ENCODE assay signal across 11 cellular contexts in the genomic region with DNA sequence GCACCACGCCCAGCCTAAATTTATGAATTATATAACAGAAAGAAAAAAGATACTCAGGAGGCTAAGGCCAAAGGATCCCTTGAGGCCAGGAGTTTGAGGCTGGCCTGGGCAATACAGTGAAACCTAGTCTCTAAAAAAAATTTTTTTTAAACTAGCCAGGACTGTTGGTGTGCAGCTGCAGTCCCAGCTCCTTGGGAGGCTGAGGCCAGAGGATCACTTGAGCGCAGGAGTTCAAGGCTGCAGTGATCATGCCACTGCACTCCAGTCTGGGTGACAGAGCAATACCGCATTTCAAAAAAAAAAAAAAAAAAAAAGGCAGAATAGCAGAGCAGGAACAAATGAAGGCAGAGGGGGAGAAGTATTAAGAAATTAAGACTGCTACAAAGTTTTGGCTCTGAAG.
"Had no signal": no experiment of that assay in that cellular context is flagged by ENCODE, and none has a peak within 500 bp of the region (broad histone marks: within the 10 kb centered on the region; RNA-seq: fewer than 3 reads in every experiment).

No MANE protein-coding gene starts in this region.

- H3K9me3 ChIP-seq: neutrophil, testis had no signal

- H3K9me3 Mint-ChIP-seq: endodermal cell had no signal

- H3K4me2 ChIP-seq: hepatocyte had no signal

- DNase-seq: activated CD4-positive, alpha-beta T cell treated with anti-CD3 and anti-CD28 coated beads, Interleukin-2, amount 50 U/mL, for 4 hours; activated CD4-positive, CD25-positive, alpha-beta regulatory T cell; activated CD8-positive, alpha-beta memory T cell treated with anti-CD3 and anti-CD28 coated beads, Interleukin-2, amount 10 ng/mL, durations not matched to agents 7 days and 5 days; endodermal cell; erythroblast; stimulated activated naive CD4-positive, alpha-beta T cell treated with Interleukin-2 at 50 U/mL for 16 hours; testis had no signal

- H3K27ac Mint-ChIP-seq: activated CD8-positive, alpha-beta memory T cell treated with anti-CD3 and anti-CD28 coated beads, Interleukin-2, amount 10 ng/mL, durations not matched to agents 7 days and 5 days; activated naive CD4-positive, alpha-beta T cell treated with anti-CD3 and anti-CD28 coated beads, Interleukin-2, amount 50 U/mL, for 24 hours; endodermal cell had no signal

- H3K36me3 ChIP-seq: neutrophil had no signal

- H3K27me3 Mint-ChIP-seq: activated CD8-positive, alpha-beta memory T cell treated with anti-CD3 and anti-CD28 coated beads, Interleukin-2, amount 10 ng/mL, durations not matched to agents 7 days and 5 days; activated naive CD4-positive, alpha-beta T cell treated with anti-CD3 and anti-CD28 coated beads, Interleukin-2, amount 50 U/mL, for 24 hours had no signal

- H2AFZ ChIP-seq: hepatocyte had no signal

- H3K4me3 ChIP-seq: hepatocyte, skin epidermis, testis had no signal

- H3K27ac ChIP-seq: hepatocyte, neutrophil, skin epidermis, testis had no signal

- H3K4me3 Mint-ChIP-seq: activated naive CD4-positive, alpha-beta T cell treated with anti-CD3 and anti-CD28 coated beads, Interleukin-2, amount 50 U/mL, for 24 hours; endodermal cell had no signal

- ATAC-seq: activated CD8-positive, alpha-beta memory T cell treated with anti-CD3 and anti-CD28 coated beads, Interleukin-2, amount 10 ng/mL, durations not matched to agents 7 days and 5 days had no signal

- H3K27me3 ChIP-seq: hepatocyte, neutrophil, testis had no signal
